Comparison of ENCODE assay signal across 13 cellular contexts in genomic region chr4:188387134-188387791, GRCh38.
DNase-seq lines count a peak whose midpoint lies in the region; ATAC-seq and TF ChIP-seq lines count a peak whose summit lies in the region.
"Had no signal": no experiment of that assay in that cellular context is flagged by ENCODE, and none has a peak within 500 bp of the region (broad histone marks: within the 10 kb centered on the region; RNA-seq: fewer than 3 reads in every experiment).

No MANE protein-coding gene starts in this region.

- no peak overlapping the region for H3K4me2 ChIP-seq in MM.1S (ENCODE audit: low read depth, low read length)

- no peak overlapping the region for H3K27ac Mint-ChIP-seq in T-cell
- H3K27ac Mint-ChIP-seq: natural killer cell had no signal

- no peaks in the 10 kb centered on the region for H3K9me3 ChIP-seq in MM.1S (replicated peaks; ENCODE audit: insufficient read depth, low read length)
- peaks cover 0 to 6% of the 10 kb centered on the region in 2 donors for H3K9me3 ChIP-seq in breast epithelium
- H3K9me3 ChIP-seq: thoracic aorta had no signal

- peaks cover 21 to 48% (median 32%) of the 10 kb centered on the region in 3 donors for H3K9me3 Mint-ChIP-seq in T-cell

- no peaks in the 10 kb centered on the region for H3K27me3 Mint-ChIP-seq in T-cell

- no peaks in the 10 kb centered on the region for H3K36me3 Mint-ChIP-seq in T-cell

- no peak overlapping the region for H3K27ac ChIP-seq in MM.1S (ENCODE audit: low read length)
- H3K27ac ChIP-seq in breast epithelium, result peak overlapping the region; percentile 45 to 66
- H3K27ac ChIP-seq: spleen, thoracic aorta had no signal

- POLR2A ChIA-PET in T-cell (lab: Charles Lee), result no interaction called here

- no peak overlapping the region for H2AFZ ChIP-seq in MM.1S (ENCODE audit: low read length)

- no peak for TF ChIP-seq CTCF in MM.1S (IDR thresholded peaks at IDR 0.05; ENCODE audit: low read length)
- no peak for TF ChIP-seq CTCF in breast epithelium (IDR thresholded peaks at IDR 0.05)

- no peak for TF ChIP-seq POLR2A in breast epithelium (IDR thresholded peaks at IDR 0.05)

- H3K4me1 Mint-ChIP-seq in T-cell, result no peaks in the 10 kb centered on the region
- H3K4me1 Mint-ChIP-seq: natural killer cell had no signal

- H3K27me3 ChIP-seq in MM.1S (replicated peaks; ENCODE audit: insufficient read depth, low read length) (no peaks in the 10 kb centered on the region), breast epithelium (no peaks in the 10 kb centered on the region)
- H3K27me3 ChIP-seq: spleen had no signal

- DNase-seq in MM.1S (peak; percentile 31), breast epithelium (ENCODE audit: low spot score in 2 of 2) (peak in 1 of 2 donors; percentile 38), islet precursor cell (peak; percentile 70), stromal cell of bone marrow (ENCODE audit: low read depth) (peak; percentile 13), T-cell (no peak), Ammon's horn (ENCODE audit: low spot score) (no peak)
- DNase-seq: activated CD4-positive, alpha-beta T cell treated with anti-CD3 and anti-CD28 coated beads, Interleukin-2, amount 50 U/mL, for 4 hours; activated naive CD4-positive, alpha-beta T cell treated with Interleukin-2 at 50 U/mL for 16 hours; natural killer cell; OCI-M1; spleen had no signal

- H3K36me3 ChIP-seq in MM.1S (replicated peaks; ENCODE audit: insufficient read depth, low read length) (no peaks in the 10 kb centered on the region), breast epithelium (no peaks in the 10 kb centered on the region)
- H3K36me3 ChIP-seq: spleen, thoracic aorta had no signal

- intact Hi-C loops in breast epithelium (cut with DNase I; ENCODE audit: low total_unique reads), result no loop called here

- no peaks in the 10 kb centered on the region for H3K4me1 ChIP-seq in MM.1S (ENCODE audit: low read length)
- H3K4me1 ChIP-seq in breast epithelium, result no peaks in the 10 kb centered on the region
- H3K4me1 ChIP-seq: spleen had no signal

- H3K4me3 ChIP-seq in MM.1S (ENCODE audit: low read length) (no peak overlapping the region), breast epithelium (no peak overlapping the region)
- H3K4me3 ChIP-seq: spleen, thoracic aorta had no signal

- H3K79me2 ChIP-seq in MM.1S (ENCODE audit: low read length), result no peaks in the 10 kb centered on the region

- CTCF ChIA-PET in T-cell (lab: Charles Lee), result no interaction called here

- no peak for ATAC-seq in activated CD4-positive, CD25-positive, alpha-beta regulatory T cell treated with anti-CD3 and anti-CD28 coated beads, Interleukin-2, amount 50 U/mL, for 24 hours
- ATAC-seq in T-cell (replicated peaks in 1 of 4), result no peak
- ATAC-seq: natural killer cell had no signal

- no peaks in the 10 kb centered on the region for H4K20me1 ChIP-seq in MM.1S (ENCODE audit: insufficient read depth, low read length)

- no peaks in the 10 kb centered on the region for H3K9me2 ChIP-seq in MM.1S (replicated peaks; ENCODE audit: insufficient read depth, low read length)

- no peak overlapping the region for H3K9ac ChIP-seq in MM.1S (ENCODE audit: low read length)

- no peak overlapping the region for H3K4me3 Mint-ChIP-seq in T-cell
- H3K4me3 Mint-ChIP-seq: natural killer cell had no signal

- no peaks in the 10 kb centered on the region for H3F3A ChIP-seq in MM.1S (ENCODE audit: insufficient read depth, low read length)

Comparison
In these comparisons a context has a peak if more than half of its experiments do, and no peak if none do; other contexts are left out.
1. DNase-seq: peak in MM.1S (single experiment), islet precursor cell (single experiment) and stromal cell of bone marrow (single experiment); none in T-cell (0 of 34) and Ammon's horn (single experiment).